ENCODE assay signal across 1 cellular context in the genomic region with DNA sequence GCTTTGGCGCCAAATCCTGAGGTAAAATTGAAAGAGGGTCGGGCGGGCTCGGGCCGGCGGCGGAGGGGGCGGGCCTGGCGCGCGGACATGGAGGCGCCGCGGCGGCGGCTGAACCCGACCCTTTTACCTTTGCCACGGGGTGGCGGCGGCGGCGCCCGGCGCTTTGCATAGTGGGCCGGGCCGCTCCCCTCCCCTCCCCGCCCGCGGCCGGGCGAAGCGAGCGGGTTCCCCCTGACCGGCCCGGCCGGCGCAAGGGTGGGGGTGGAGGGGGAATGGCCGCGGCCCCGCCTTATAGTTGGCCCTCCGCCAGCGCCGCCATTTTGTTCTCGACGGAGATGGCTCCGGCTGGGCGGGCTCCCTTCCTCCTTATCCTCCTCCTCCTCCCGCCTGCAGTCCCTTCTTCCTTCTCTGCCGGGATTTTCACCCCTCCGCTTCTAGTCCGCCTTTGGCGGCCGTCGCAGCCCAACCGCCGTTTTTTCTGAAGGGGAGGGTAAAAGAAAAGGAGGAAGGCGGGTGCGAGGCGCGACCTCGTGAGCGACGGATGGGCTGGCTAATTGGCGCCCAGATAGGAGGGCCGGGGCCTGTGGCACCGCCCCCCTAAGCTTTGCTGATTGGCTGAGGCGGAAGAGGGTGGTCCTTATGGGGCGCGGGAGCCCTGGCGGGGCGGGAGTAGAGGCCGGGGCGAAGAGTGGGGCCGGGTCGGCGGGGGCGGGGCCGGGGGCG.
A peak's percentile ranks its signal among the peaks of the same experiment; 100 is the strongest.
TF ChIP-seq lines count a peak whose summit lies in the region.

No MANE protein-coding gene starts in this region.

TF ChIP-seq in GM23338, 12 proteins besides CTCF, POLR2A, EP300 and RAD21 (continued from another document):
- TF ChIP-seq, protein P1, sequence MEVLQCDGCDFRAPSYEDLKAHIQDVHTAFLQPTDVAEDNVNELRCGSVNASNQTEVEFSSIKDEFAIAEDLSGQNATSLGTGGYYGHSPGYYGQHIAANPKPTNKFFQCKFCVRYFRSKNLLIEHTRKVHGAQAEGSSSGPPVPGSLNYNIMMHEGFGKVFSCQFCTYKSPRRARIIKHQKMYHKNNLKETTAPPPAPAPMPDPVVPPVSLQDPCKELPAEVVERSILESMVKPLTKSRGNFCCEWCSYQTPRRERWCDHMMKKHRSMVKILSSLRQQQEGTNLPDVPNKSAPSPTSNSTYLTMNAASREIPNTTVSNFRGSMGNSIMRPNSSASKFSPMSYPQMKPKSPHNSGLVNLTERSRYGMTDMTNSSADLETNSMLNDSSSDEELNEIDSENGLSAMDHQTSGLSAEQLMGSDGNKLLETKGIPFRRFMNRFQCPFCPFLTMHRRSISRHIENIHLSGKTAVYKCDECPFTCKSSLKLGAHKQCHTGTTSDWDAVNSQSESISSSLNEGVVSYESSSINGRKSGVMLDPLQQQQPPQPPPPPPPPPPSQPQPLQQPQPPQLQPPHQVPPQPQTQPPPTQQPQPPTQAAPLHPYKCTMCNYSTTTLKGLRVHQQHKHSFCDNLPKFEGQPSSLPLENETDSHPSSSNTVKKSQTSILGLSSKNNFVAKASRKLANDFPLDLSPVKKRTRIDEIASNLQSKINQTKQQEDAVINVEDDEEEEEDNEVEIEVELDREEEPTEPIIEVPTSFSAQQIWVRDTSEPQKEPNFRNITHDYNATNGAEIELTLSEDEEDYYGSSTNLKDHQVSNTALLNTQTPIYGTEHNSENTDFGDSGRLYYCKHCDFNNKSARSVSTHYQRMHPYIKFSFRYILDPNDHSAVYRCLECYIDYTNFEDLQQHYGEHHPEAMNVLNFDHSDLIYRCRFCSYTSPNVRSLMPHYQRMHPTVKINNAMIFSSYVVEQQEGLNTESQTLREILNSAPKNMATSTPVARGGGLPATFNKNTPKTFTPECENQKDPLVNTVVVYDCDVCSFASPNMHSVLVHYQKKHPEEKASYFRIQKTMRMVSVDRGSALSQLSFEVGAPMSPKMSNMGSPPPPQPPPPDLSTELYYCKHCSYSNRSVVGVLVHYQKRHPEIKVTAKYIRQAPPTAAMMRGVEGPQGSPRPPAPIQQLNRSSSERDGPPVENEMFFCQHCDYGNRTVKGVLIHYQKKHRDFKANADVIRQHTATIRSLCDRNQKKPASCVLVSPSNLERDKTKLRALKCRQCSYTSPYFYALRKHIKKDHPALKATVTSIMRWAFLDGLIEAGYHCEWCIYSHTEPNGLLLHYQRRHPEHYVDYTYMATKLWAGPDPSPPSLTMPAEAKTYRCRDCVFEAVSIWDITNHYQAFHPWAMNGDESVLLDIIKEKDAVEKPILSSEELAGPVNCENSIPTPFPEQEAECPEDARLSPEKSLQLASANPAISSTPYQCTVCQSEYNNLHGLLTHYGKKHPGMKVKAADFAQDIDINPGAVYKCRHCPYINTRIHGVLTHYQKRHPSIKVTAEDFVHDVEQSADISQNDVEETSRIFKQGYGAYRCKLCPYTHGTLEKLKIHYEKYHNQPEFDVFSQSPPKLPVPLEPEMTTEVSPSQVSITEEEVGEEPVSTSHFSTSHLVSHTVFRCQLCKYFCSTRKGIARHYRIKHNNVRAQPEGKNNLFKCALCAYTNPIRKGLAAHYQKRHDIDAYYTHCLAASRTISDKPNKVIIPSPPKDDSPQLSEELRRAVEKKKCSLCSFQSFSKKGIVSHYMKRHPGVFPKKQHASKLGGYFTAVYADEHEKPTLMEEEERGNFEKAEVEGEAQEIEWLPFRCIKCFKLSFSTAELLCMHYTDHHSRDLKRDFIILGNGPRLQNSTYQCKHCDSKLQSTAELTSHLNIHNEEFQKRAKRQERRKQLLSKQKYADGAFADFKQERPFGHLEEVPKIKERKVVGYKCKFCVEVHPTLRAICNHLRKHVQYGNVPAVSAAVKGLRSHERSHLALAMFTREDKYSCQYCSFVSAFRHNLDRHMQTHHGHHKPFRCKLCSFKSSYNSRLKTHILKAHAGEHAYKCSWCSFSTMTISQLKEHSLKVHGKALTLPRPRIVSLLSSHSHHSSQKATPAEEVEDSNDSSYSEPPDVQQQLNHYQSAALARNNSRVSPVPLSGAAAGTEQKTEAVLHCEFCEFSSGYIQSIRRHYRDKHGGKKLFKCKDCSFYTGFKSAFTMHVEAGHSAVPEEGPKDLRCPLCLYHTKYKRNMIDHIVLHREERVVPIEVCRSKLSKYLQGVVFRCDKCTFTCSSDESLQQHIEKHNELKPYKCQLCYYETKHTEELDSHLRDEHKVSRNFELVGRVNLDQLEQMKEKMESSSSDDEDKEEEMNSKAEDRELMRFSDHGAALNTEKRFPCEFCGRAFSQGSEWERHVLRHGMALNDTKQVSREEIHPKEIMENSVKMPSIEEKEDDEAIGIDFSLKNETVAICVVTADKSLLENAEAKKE (CRISPR knock-in tag; IDR thresholded peaks at IDR 0.05): no peak
- TF ChIP-seq ZNF331 (CRISPR knock-in tag; IDR thresholded peaks at IDR 0.05; ENCODE audit: low read depth) (no peak), NANOG (IDR thresholded peaks at IDR 0.05; ENCODE audit: borderline replicate concordance) (no peak), JUNB (IDR thresholded peaks at IDR 0.05; ENCODE audit: unreplicated experiment) (no peak), STAT1 (IDR thresholded peaks at IDR 0.05; ENCODE audit: unreplicated experiment) (no peak), EZH2 (IDR thresholded peaks at IDR 0.05; ENCODE audit: low read depth, unreplicated experiment) (no peak), POLR2AphosphoS5 (IDR thresholded peaks at IDR 0.05; ENCODE audit: low read depth) (peak; percentile 58; the same call in 1 of the 2 replicates), EZH2phosphoT487 (IDR thresholded peaks at IDR 0.05; ENCODE audit: unreplicated experiment) (no peak), ZNF114 (CRISPR knock-in tag; IDR thresholded peaks at IDR 0.05) (no peak)
- TF ChIP-seq, protein P2, sequence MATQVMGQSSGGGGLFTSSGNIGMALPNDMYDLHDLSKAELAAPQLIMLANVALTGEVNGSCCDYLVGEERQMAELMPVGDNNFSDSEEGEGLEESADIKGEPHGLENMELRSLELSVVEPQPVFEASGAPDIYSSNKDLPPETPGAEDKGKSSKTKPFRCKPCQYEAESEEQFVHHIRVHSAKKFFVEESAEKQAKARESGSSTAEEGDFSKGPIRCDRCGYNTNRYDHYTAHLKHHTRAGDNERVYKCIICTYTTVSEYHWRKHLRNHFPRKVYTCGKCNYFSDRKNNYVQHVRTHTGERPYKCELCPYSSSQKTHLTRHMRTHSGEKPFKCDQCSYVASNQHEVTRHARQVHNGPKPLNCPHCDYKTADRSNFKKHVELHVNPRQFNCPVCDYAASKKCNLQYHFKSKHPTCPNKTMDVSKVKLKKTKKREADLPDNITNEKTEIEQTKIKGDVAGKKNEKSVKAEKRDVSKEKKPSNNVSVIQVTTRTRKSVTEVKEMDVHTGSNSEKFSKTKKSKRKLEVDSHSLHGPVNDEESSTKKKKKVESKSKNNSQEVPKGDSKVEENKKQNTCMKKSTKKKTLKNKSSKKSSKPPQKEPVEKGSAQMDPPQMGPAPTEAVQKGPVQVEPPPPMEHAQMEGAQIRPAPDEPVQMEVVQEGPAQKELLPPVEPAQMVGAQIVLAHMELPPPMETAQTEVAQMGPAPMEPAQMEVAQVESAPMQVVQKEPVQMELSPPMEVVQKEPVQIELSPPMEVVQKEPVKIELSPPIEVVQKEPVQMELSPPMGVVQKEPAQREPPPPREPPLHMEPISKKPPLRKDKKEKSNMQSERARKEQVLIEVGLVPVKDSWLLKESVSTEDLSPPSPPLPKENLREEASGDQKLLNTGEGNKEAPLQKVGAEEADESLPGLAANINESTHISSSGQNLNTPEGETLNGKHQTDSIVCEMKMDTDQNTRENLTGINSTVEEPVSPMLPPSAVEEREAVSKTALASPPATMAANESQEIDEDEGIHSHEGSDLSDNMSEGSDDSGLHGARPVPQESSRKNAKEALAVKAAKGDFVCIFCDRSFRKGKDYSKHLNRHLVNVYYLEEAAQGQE (IDR thresholded peaks at IDR 0.05; ENCODE audit: unreplicated experiment): peak; percentile 10
